ENCODE assay signal across 8 cellular contexts in the genomic region with DNA sequence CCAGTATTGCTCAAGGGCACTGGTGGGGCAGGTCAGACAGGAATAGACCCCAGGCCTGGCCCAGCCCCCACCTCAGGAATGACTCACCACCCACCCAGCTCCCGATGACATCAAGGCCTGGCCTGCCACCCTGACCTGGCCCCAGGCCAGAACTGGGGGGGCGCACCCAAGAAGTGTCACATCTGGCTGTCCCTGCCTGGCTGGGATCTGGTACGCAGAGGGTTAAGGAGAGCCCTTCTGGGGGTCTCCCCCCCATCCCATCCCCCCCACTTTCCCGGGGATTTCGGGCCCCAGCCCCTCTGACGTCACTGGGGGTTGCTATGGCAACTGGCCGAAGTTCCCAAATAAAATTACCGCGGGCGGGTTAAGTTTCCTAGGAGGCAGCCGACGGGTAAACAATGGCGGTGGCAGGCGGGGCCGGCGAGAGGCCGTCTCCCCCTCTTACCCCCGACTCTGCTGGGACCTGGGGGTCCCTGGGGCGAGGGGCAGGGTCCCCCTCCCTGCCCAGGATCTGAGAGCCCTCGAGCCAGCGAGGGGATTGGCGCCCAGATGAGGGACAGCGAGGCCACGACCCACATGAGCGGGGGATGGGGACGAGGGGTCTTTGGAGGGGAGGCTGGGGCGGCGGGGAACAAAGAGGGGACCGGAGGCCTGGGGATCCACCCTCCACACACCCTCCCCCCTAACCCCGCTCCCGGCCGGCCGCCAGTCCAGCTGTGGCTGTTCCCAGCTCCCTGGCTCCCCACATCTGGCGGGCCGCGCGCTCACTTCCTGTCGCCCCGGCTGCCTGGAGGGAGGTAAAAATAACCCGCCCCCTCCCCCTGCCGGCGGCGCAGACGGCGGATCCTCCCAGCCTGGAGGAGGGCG. TPM values are rescaled to one million over a fixed set of nuclear protein-coding genes. Genes with fewer than 3 reads are reported as not detected.
A peak's percentile ranks its signal among the peaks of the same experiment; 100 is the strongest.
DNase-seq lines count a peak whose midpoint lies in the region; ATAC-seq lines count a peak whose summit lies in the region.

No MANE protein-coding gene starts in this region.

- CTCF ChIA-PET in activated CD4-positive, alpha-beta memory T cell treated with anti-CD3 and anti-CD28 coated beads, Interleukin-2, amount 10 ng/mL, durations not matched to agents 7 days and 5 days (lab: Charles Lee), result interaction anchor here (0.7 to 2.5 kb wide), 7 partner anchors 8 to 74 kb away, joined by 3 to 22 read pairs (median 3); no protein-coding TSS in a partner anchor

- WGBS in ectodermal cell, 2 experiments, result 0 to 1% methylated on average over 46 of the region's 46 CpGs

- H3K36me3 Mint-ChIP-seq in activated CD4-positive, alpha-beta memory T cell treated with anti-CD3 and anti-CD28 coated beads, Interleukin-2, amount 10 ng/mL, durations not matched to agents 7 days and 5 days (ENCODE audit: low read depth), result no peaks in the 10 kb centered on the region

- DNase-seq in AG08395 (ENCODE audit: low spot score) (peak; percentile 85), NCI-H774 (lab: John Stamatoyannopoulos, UW) (peak; percentile 87), lung microvascular endothelial cell (ENCODE audit: low read depth in 2 of 2) (peak; percentile 94 to 95)
- DNase-seq in activated CD4-positive, alpha-beta memory T cell treated with anti-CD3 and anti-CD28 coated beads, Interleukin-2, amount 10 ng/mL, durations not matched to agents 7 days and 5 days, result peak; percentile 87
- DNase-seq in stimulated activated CD4-positive, alpha-beta T cell treated with anti-CD3 and anti-CD28 coated beads, TNF-alpha, amount 100 ng/mL, for 4 hours (ENCODE audit: low read depth in 3 of 3), result peak; percentile 73 to 80 (median 76)

- H3K27ac Mint-ChIP-seq in activated CD4-positive, alpha-beta memory T cell treated with anti-CD3 and anti-CD28 coated beads, Interleukin-2, amount 10 ng/mL, durations not matched to agents 7 days and 5 days, result peak overlapping the region; percentile 99

- H3K27ac ChIP-seq in ectodermal cell (ENCODE audit: insufficient read depth, low read depth, low read length, poor library complexity, severe bottlenecking), result peak overlapping the region; percentile 100

- peaks cover 34% of the 10 kb centered on the region for H3K4me1 ChIP-seq in ectodermal cell (ENCODE audit: control insufficient read depth, insufficient read depth, low read length)

- POLR2A ChIA-PET in activated CD4-positive, alpha-beta memory T cell treated with anti-CD3 and anti-CD28 coated beads, Interleukin-2, amount 10 ng/mL, durations not matched to agents 7 days and 5 days (lab: Charles Lee), result interaction anchor here (0.8 to 3.3 kb wide), 16 partner anchors 8 to 694 kb away, joined by 3 to 73 read pairs (median 6); a partner anchor contains a TSS

- H3K4me1 Mint-ChIP-seq in activated CD4-positive, alpha-beta memory T cell treated with anti-CD3 and anti-CD28 coated beads, Interleukin-2, amount 10 ng/mL, durations not matched to agents 7 days and 5 days, result peaks cover 59% of the 10 kb centered on the region

- H3K4me3 ChIP-seq in ectodermal cell (ENCODE audit: insufficient read depth, low read depth, low read length), result peak overlapping the region; percentile 52

- H3K36me3 ChIP-seq in ectodermal cell (ENCODE audit: control insufficient read depth, insufficient read depth, low read length), result no peaks in the 10 kb centered on the region

- no peaks in the 10 kb centered on the region for H3K9me3 ChIP-seq in ectodermal cell (ENCODE audit: control insufficient read depth, low read length)

- ATAC-seq in GM18907 (IDR thresholded peaks at IDR 0.05; ENCODE audit: unreplicated experiment) (peak; percentile 39), HG03378 (IDR thresholded peaks at IDR 0.05; ENCODE audit: unreplicated experiment) (peak; percentile 32)

- H3K27me3 ChIP-seq in ectodermal cell (ENCODE audit: control insufficient read depth, insufficient read depth, low read length, poor library complexity, severe bottlenecking), result peaks cover 8% of the 10 kb centered on the region

- no peaks in the 10 kb centered on the region for H3K9me3 Mint-ChIP-seq in activated CD4-positive, alpha-beta memory T cell treated with anti-CD3 and anti-CD28 coated beads, Interleukin-2, amount 10 ng/mL, durations not matched to agents 7 days and 5 days

- peak overlapping the region; percentile 80 for H3K4me3 Mint-ChIP-seq in activated CD4-positive, alpha-beta memory T cell treated with anti-CD3 and anti-CD28 coated beads, Interleukin-2, amount 10 ng/mL, durations not matched to agents 7 days and 5 days

- H3K27me3 Mint-ChIP-seq in activated CD4-positive, alpha-beta memory T cell treated with anti-CD3 and anti-CD28 coated beads, Interleukin-2, amount 10 ng/mL, durations not matched to agents 7 days and 5 days, result no peaks in the 10 kb centered on the region

RNA-seq across cellular contexts. Expression of a gene that starts 29.7 kb away (rescaled TPM):
- under 1 TPM; 0.65 to 0.95 TPM for total RNA-seq in activated CD4-positive, alpha-beta memory T cell treated with anti-CD3 and anti-CD28 coated beads, Interleukin-2, amount 10 ng/mL, durations not matched to agents 7 days and 5 days
- polyA plus RNA-seq in ectodermal cell (2013, experiment 1 of 4), result not detected
- not detected for polyA plus RNA-seq in ectodermal cell (2013, experiment 2 of 4)
- not detected for polyA plus RNA-seq in ectodermal cell (2013, experiment 3 of 4)
- not detected for polyA plus RNA-seq in ectodermal cell (2013, experiment 4 of 4)
- 0.40 TPM in 1 of 2 replicates, not detected in the other for total RNA-seq in lung microvascular endothelial cell

RNA-seq across cellular contexts. Expression of a gene that starts 52.0 kb away (rescaled TPM):
- total RNA-seq in activated CD4-positive, alpha-beta memory T cell treated with anti-CD3 and anti-CD28 coated beads, Interleukin-2, amount 10 ng/mL, durations not matched to agents 7 days and 5 days, result 10 to 100 TPM; 10.1 to 10.4 TPM
- polyA plus RNA-seq in ectodermal cell (2013, experiment 1 of 4), result 15.4 TPM
- 15.5 TPM for polyA plus RNA-seq in ectodermal cell (2013, experiment 2 of 4)
- polyA plus RNA-seq in ectodermal cell (2013, experiment 3 of 4), result 12.8 TPM
- 13.7 TPM for polyA plus RNA-seq in ectodermal cell (2013, experiment 4 of 4)
- total RNA-seq in lung microvascular endothelial cell, result 7.8 and 11.3 TPM in 2 replicates

RNA-seq across cellular contexts. Expression of a gene that starts 58.7 kb away (rescaled TPM):
- total RNA-seq in activated CD4-positive, alpha-beta memory T cell treated with anti-CD3 and anti-CD28 coated beads, Interleukin-2, amount 10 ng/mL, durations not matched to agents 7 days and 5 days, result 1 to 10 TPM; 3.8 to 4.4 TPM
- polyA plus RNA-seq in ectodermal cell (2013, experiment 1 of 4), result 5.8 TPM
- polyA plus RNA-seq in ectodermal cell (2013, experiment 2 of 4), result 4.4 TPM
- polyA plus RNA-seq in ectodermal cell (2013, experiment 3 of 4), result 2.7 TPM
- 2.4 TPM for polyA plus RNA-seq in ectodermal cell (2013, experiment 4 of 4)
- total RNA-seq in lung microvascular endothelial cell, result under 0.01 and 0.20 TPM in 2 replicates

RNA-seq across cellular contexts. Expression of a gene that starts 58.7 kb away (rescaled TPM):
- 10 to 100 TPM; 30.6 to 32.7 TPM for total RNA-seq in activated CD4-positive, alpha-beta memory T cell treated with anti-CD3 and anti-CD28 coated beads, Interleukin-2, amount 10 ng/mL, durations not matched to agents 7 days and 5 days
- 33.5 TPM for polyA plus RNA-seq in ectodermal cell (2013, experiment 1 of 4)
- 23.8 TPM for polyA plus RNA-seq in ectodermal cell (2013, experiment 2 of 4)
- polyA plus RNA-seq in ectodermal cell (2013, experiment 3 of 4), result 23.9 TPM
- polyA plus RNA-seq in ectodermal cell (2013, experiment 4 of 4), result 25.9 TPM
- 3.3 and 3.8 TPM in 2 replicates for total RNA-seq in lung microvascular endothelial cell

Comparison
In these comparisons a context has a peak if more than half of its experiments do, and no peak if none do; other contexts are left out.
1. Peak in every context shown above with its lines: DNase-seq, ATAC-seq, H3K4me3 ChIP-seq and H3K27ac ChIP-seq.